ENCODE assay signal across 2 cellular contexts in the genomic region with DNA sequence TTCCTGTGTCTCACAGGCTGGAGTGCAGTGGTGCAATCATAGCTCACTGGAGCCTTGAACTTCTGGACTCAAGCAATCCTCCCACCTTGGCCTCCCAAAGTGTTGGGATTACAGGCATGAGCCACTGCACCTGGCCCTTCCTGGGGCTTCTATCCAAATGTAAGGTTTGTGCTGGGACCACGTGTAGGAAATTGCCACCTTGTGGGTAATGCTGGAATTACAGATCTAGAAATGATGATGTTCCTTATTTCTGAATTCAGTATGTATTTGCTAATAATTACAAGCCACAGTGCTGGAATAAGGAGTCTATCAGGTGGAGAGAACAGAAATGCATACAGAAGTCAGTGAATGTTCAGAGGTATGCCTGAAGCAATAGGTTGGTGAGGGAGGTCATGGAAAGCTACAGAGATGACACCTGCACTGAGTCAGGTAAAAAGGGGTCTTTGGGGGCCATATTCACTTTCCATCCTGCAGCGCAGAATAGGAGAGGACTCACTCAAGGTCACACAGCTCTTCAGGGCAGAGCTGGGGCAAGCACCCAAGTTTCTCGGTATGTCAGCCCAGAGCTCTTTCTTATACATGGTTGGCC.
TF ChIP-seq lines count a peak whose summit lies in the region.

No MANE protein-coding gene starts in this region.

TF ChIP-seq in GM12878, 131 proteins besides CTCF, POLR2A, EP300 and RAD21:
- TF ChIP-seq ZSCAN29 (IDR thresholded peaks at IDR 0.05), result no peak
- peak; percentile 49; the same call in 1 of the 2 replicates for TF ChIP-seq SMC3 (IDR thresholded peaks at IDR 0.05; ENCODE audit: borderline replicate concordance, low read length)
- TF ChIP-seq ATF3 (IDR thresholded peaks at IDR 0.05; ENCODE audit: borderline replicate concordance, extremely low read depth, low read depth, low read length), result 0 out of 2 replicates have a peak, but pooled peaks have one; percentile 6

TF ChIP-seq in liver, 16 proteins besides CTCF, POLR2A, EP300 and RAD21:
- TF ChIP-seq, protein P1, sequence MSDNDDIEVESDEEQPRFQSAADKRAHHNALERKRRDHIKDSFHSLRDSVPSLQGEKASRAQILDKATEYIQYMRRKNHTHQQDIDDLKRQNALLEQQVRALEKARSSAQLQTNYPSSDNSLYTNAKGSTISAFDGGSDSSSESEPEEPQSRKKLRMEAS (IDR thresholded peaks at IDR 0.05), result peak; percentile 46
- TF ChIP-seq TAF1 (conservative IDR thresholded peaks at IDR 0.05) (no peak), JUND (IDR thresholded peaks at IDR 0.05) (no peak), HNF4G (IDR thresholded peaks at IDR 0.05) (no peak), NR2F2 (IDR thresholded peaks at IDR 0.05) (no peak)
